Comparison of ENCODE assay signal across 8 cellular contexts in the genomic region with DNA sequence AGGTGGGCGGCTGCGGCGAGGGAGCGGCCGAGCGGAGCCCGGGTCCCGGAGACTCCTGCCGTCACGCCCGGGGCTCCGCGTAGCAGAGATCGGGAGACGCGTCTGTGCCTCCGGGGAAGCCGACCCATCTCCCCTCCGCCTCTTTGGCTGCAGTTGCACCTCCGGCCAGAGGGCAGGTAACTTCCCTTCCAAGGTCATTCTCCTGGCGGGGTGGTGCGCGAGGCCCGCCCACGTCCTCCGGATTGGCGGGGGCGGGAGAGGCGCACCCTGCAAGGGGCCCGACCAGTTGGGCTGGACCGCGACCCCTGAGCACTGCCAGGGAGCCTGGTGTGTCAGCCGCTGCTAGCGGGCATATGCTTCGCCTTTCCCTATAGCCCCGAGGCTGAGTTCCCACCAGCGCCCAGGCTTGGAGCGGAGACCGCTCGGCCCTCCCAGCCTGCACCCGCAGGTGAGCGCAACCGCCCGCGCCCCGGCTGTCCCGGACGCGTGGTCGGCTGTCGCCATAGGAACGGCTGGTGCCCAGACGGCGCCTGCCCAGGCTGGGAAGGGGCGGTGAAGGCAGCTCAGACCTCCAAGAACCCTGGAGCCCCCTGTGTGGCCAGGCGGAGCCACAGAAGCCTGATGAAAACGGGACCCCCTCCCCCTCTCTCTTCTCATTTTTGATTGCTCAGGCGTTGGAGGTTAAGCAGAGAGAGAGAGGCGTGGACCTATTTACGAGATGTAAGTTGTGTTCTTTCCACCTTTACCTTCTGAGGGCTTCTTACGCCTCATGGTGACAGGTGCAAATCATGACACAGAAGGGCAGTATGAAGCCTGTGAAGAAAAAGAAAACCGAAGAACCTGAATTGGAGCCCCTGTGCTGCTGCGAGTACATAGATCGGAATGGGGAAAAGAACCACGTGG. TPM values are rescaled to one million over a fixed set of nuclear protein-coding genes. Genes with fewer than 3 reads are reported as not detected.
DNase-seq lines count a peak whose midpoint lies in the region; ATAC-seq and TF ChIP-seq lines count a peak whose summit lies in the region.

No MANE protein-coding gene starts in this region.

- peak overlapping the region; percentile 84 for H3K4me2 ChIP-seq in PC-9

- H4K20me1 ChIP-seq in PC-9 (ENCODE audit: insufficient read depth), result no peaks in the 10 kb centered on the region

- H3K27ac Mint-ChIP-seq in activated naive CD8-positive, alpha-beta T cell, result no peak overlapping the region

- H3K4me1 ChIP-seq in PC-9 (replicated peaks; ENCODE audit: insufficient read depth) (peaks cover 7% of the 10 kb centered on the region), right atrium auricular region (peaks cover 0 to 10% of the 10 kb centered on the region in 2 donors)

- H3K36me3 ChIP-seq in PC-9 (ENCODE audit: low read depth), result 0 out of 2 replicates have a peak, but pooled peaks cover 2% of the 10 kb centered on the region
- H3K36me3 ChIP-seq in right atrium auricular region, result no peaks in the 10 kb centered on the region

- no peaks in the 10 kb centered on the region for H3K9me2 ChIP-seq in PC-9 (ENCODE audit: insufficient read depth)

- H3K36me3 Mint-ChIP-seq in activated naive CD8-positive, alpha-beta T cell, result peaks cover 5% of the 10 kb centered on the region

- POLR2A ChIA-PET in PC-9 (lab: Charles Lee; ENCODE audit: unreplicated experiment), result no interaction called here

- intact Hi-C loops in PC-9 (cut with micrococcal nuclease; ENCODE audit: unreplicated experiment), result loop anchor here (2.0 to 10.0 kb wide), 3 partner anchors 51 to 1197 kb away; partner anchors contain the start of genes CCDC191, QTRT2 and ZBTB20
- intact Hi-C loops in sciatic nerve (cut with DNase I), result no loop called here

- no peaks in the 10 kb centered on the region for H3K27me3 ChIP-seq in PC-9 (ENCODE audit: insufficient read depth, low read depth)
- no peaks in the 10 kb centered on the region for H3K27me3 ChIP-seq in right atrium auricular region

- H3K79me2 ChIP-seq in PC-9 (ENCODE audit: low read depth), result no peaks in the 10 kb centered on the region

- H2AFZ ChIP-seq in PC-9, result peak overlapping the region; percentile 91

- no TSS peak for BruUV-seq in PC-9 (replicated peaks; lab: Mats Ljungman, UMichigan)

- H3K4me3 ChIP-seq in PC-9 (peak overlapping the region; percentile 82), right atrium auricular region (peak overlapping the region; percentile 69 to 71)

- H3K27ac ChIP-seq in PC-9 (no peak overlapping the region), right atrium auricular region (peak overlapping the region in 1 of 2 donors; percentile 1)

- ATAC-seq in HG03342 (IDR thresholded peaks at IDR 0.05; ENCODE audit: unreplicated experiment) (peak; percentile 55), sciatic nerve (peak; percentile 53)

- DNase-seq in CD1c-positive myeloid dendritic cell (ENCODE audit: extremely low spot score) (peak; percentile 2), GM19240 (ENCODE audit: insufficient read length, low spot score) (peak; percentile 22), PC-9 (peak; percentile 44 to 64), right atrium auricular region (ENCODE audit: low spot score) (no peak), sciatic nerve (ENCODE audit: low spot score) (no peak), MV-4-11 (lab: John Stamatoyannopoulos, UW) (no peak)

- H3K4me3 Mint-ChIP-seq in activated naive CD8-positive, alpha-beta T cell, result peak overlapping the region; percentile 78

- H3F3A ChIP-seq in PC-9 (ENCODE audit: insufficient read depth, low read depth), result peaks cover 6% of the 10 kb centered on the region; the same call in 1 of the 2 replicates

- H3K9me3 ChIP-seq in PC-9 (ENCODE audit: insufficient read depth, low read depth) (no peaks in the 10 kb centered on the region), right atrium auricular region (no peaks in the 10 kb centered on the region)

- no peaks in the 10 kb centered on the region for H3K9me3 Mint-ChIP-seq in activated naive CD8-positive, alpha-beta T cell (ENCODE audit: low read depth)

- CTCF ChIA-PET in PC-9 (lab: Charles Lee), result no interaction called here

- no peak for TF ChIP-seq CTCF in PC-9 (conservative IDR thresholded peaks at IDR 0.05)
- no peak for TF ChIP-seq CTCF in right atrium auricular region (IDR thresholded peaks at IDR 0.05)

- peaks cover 13% of the 10 kb centered on the region for H3K4me1 Mint-ChIP-seq in activated naive CD8-positive, alpha-beta T cell (ENCODE audit: low read depth)

- peaks cover 11% of the 10 kb centered on the region for H3K27me3 Mint-ChIP-seq in activated naive CD8-positive, alpha-beta T cell

RNA-seq across cellular contexts. Expression of gene ZDHHC23, which starts 0.5 kb away (rescaled TPM):
- 17.5 and 20.9 TPM in 2 replicates for total RNA-seq in PC-9 (2021)
- total RNA-seq in right atrium auricular region, result 1 to 10 TPM; 1.1 to 2.0 TPM
- 9.6 TPM for total RNA-seq in sciatic nerve

Comparison
In these comparisons a context has a peak if more than half of its experiments do, and no peak if none do; other contexts are left out.
1. DNase-seq: peak in CD1c-positive myeloid dendritic cell (single experiment), GM19240 (single experiment) and PC-9 (2 of 2); none in right atrium auricular region (single experiment), sciatic nerve (single experiment) and MV-4-11 (single experiment).